ENCODE assay signal across 24 cellular contexts in the genomic region with DNA sequence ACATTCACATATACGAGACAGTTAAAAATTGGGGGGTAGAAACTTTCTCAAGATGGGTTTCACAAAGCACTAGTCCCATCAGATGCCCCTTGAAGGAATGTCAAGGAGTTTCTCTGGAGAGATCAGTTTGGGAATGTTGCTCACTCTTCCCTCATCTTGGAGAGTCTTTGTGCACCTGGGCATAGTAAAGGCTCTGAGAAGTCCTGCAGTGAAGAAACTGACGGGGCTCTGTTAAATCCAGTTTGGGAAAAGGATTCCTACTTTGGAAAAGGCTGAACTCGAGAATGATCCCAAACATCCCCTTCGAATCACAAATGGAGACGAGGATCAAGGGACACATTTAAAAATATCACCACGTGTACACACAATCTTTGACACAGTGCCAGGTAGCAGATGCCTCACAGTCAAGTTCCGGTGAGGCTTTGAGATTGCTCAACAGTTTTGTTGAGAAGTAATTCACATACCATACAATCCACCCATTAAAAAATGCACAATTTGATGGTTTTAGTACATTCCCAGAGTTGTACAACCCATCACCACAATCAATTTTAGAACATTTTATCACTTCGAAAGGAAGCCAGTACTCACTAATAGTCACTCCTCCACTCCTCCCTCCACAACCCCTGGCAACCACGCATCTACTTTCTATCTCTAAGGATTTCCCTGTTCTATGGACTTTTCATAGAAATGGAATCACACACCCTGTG.
DNase-seq lines count a peak whose midpoint lies in the region; ATAC-seq, FAIRE-seq and TF ChIP-seq lines count a peak whose summit lies in the region.
"Had no signal": no experiment of that assay in that cellular context is flagged by ENCODE, and none has a peak within 500 bp of the region (broad histone marks: within the 10 kb centered on the region; RNA-seq: fewer than 3 reads in every experiment).

No MANE protein-coding gene starts in this region.

- 67% methylated on average over 9 of the region's 9 CpGs for WGBS in A549 (ENCODE audit: missing lambda C conversion rate)

- POLR2A ChIA-PET in A549 (lab: Yijun Ruan, JAX), result no interaction called here

- no peak for FAIRE-seq in A549 (lab: Jason Lieb, UNC)
- FAIRE-seq in kidney (lab: Jason Lieb, UNC), result no peak
- FAIRE-seq: endothelial cell of umbilical vein, GM12891, H1 had no signal

- no peaks in the 10 kb centered on the region for H3K9me3 ChIP-seq in A549
- H3K9me3 ChIP-seq in SJSA1 (replicated peaks), result no peaks in the 10 kb centered on the region
- H3K9me3 ChIP-seq in kidney (ENCODE audit: control insufficient read depth in 1 of 2, low read length in 2 of 2), result no peaks in the 10 kb centered on the region
- H3K9me3 ChIP-seq: colonic mucosa had no signal

- CTCF ChIA-PET in A549 (lab: Yijun Ruan, JAX), result interaction anchor here (1.2 kb wide), 1 partner anchor 89 kb away, joined by 3 read pairs; no protein-coding TSS in a partner anchor

- no peak for DNase-seq in A549 (ENCODE audit: low read depth in 1 of 2, low spot score in 1 of 2)
- peak; percentile 60 for DNase-seq in H4 (ENCODE audit: low spot score)
- peak in 1 of 2 experiments; percentile 52 for DNase-seq in SJSA1 (ENCODE audit: low read depth in 1 of 2, low spot score in 2 of 2)
- peak; percentile 91 for DNase-seq in fibroblast of villous mesenchyme (ENCODE audit: low read depth)
- no peak for DNase-seq in kidney
- DNase-seq in NK-92 treated with Interleukin-12 subunit alpha and Interleukin-12 subunit beta, amount 100 ng/mL, for 24 hours (lab: John Stamatoyannopoulos, UW), result no peak
- no peak for DNase-seq in SIG-M5 treated with dmso at 0.1 percent for 504 hours (lab: John Stamatoyannopoulos, UW; ENCODE audit: unreplicated experiment)
- DNase-seq in NCI-H524 treated with DMSO at 0.1 percent for 48 hours (lab: John Stamatoyannopoulos, UW), result no peak
- DNase-seq: activated CD4-positive, alpha-beta memory T cell treated with anti-CD3 and anti-CD28 coated beads, Interleukin-2, amount 10 ng/mL, durations not matched to agents 7 days and 5 days; activated T-cell treated with anti-CD3 and anti-CD28 coated beads, Interleukin-2, amount 50 U/mL, for 4 hours; amygdala; colonic mucosa; head of caudate nucleus; kidney glomerular epithelial cell; midbrain; NCI-H187 treated with DMSO at 0.1 percent for 48 hours; NCI-H526; OCI-M1 had no signal

- H3K36me3 ChIP-seq in SJSA1 (no peaks in the 10 kb centered on the region), kidney (ENCODE audit: control insufficient read depth in 1 of 2, insufficient read depth in 2 of 2, low read length in 2 of 2) (no peaks in the 10 kb centered on the region)
- H3K36me3 ChIP-seq: colonic mucosa, neural progenitor cell had no signal

- H3K4me3 ChIP-seq in A549, result no peak overlapping the region
- no peak overlapping the region for H3K4me3 ChIP-seq in SJSA1
- no peak overlapping the region for H3K4me3 ChIP-seq in fibroblast of villous mesenchyme (ENCODE audit: low read depth, low read length)
- H3K4me3 ChIP-seq in kidney (ENCODE audit: low read length in 2 of 2), result no peak overlapping the region
- H3K4me3 ChIP-seq: colonic mucosa, neural progenitor cell had no signal

- H3K27me3 ChIP-seq in SJSA1 (replicated peaks), result no peaks in the 10 kb centered on the region
- H3K27me3 ChIP-seq: colonic mucosa had no signal

- no peak for TF ChIP-seq RAD21 in A549 (conservative IDR thresholded peaks at IDR 0.05 in 1 of 2, IDR thresholded peaks at IDR 0.05 in 1 of 2)

- no peak for ATAC-seq in A549
- ATAC-seq: activated T-cell treated with anti-CD3 and anti-CD28 coated beads, Interleukin-2, amount 50 U/mL, for 4 hours had no signal

- intact Hi-C loops in kidney (cut with DNase I), result no loop called here

- H3K9ac ChIP-seq in kidney (ENCODE audit: low read length in 2 of 2), result no peak overlapping the region
- H3K9ac ChIP-seq: KMS-11, neural progenitor cell had no signal

- H3K27ac ChIP-seq in A549 (peak overlapping the region; percentile 52 to 70; a peak in 5 of 6 replicates), SJSA1 (peak overlapping the region; percentile 69), kidney (ENCODE audit: low read depth in 2 of 2, low read length in 2 of 2) (no peak overlapping the region)
- H3K27ac ChIP-seq: HL-60, KMS-11, neural progenitor cell had no signal

- no peak for TF ChIP-seq POLR2A in A549 (IDR thresholded peaks at IDR 0.05; ENCODE audit: low read length)

- no peak for TF ChIP-seq EP300 in A549 (IDR thresholded peaks at IDR 0.05)

- H3K4me2 ChIP-seq in A549, result peak overlapping the region; percentile 20; the same call in 1 of the 3 replicates
- H3K4me2 ChIP-seq: KMS-11, neural progenitor cell had no signal

- TF ChIP-seq CTCF in A549 (IDR thresholded peaks at IDR 0.05), result no peak
- TF ChIP-seq CTCF in fibroblast of villous mesenchyme (IDR thresholded peaks at IDR 0.05; ENCODE audit: insufficient read depth, low read depth, low read length), result no peak
- TF ChIP-seq CTCF in kidney (IDR thresholded peaks at IDR 0.05; ENCODE audit: borderline replicate concordance, extremely low read depth, insufficient read depth), result no peak

- H3K4me1 ChIP-seq in A549 (peaks cover 11% of the 10 kb centered on the region; the same call in 2 of the 3 replicates), SJSA1 (replicated peaks) (peaks cover 35% of the 10 kb centered on the region), kidney (ENCODE audit: control insufficient read depth in 1 of 2, insufficient read depth in 1 of 2, low read depth in 1 of 2, low read length in 2 of 2) (peaks cover 0 to 2% of the 10 kb centered on the region in 2 donors)
- H3K4me1 ChIP-seq: colonic mucosa, neural progenitor cell had no signal

TF ChIP-seq in A549, 52 proteins besides CTCF, POLR2A, EP300 and RAD21:
- TF ChIP-seq SREBF2 (IDR thresholded peaks at IDR 0.05) (no peak), CBX8 (IDR thresholded peaks at IDR 0.05) (no peak), GATA3 (IDR thresholded peaks at IDR 0.05; ENCODE audit: borderline replicate concordance) (no peak), CEBPB (IDR thresholded peaks at IDR 0.05) (no peak), ESRRA (IDR thresholded peaks at IDR 0.05; ENCODE audit: borderline replicate concordance, low read length) (no peak), BHLHE40 (IDR thresholded peaks at IDR 0.05; ENCODE audit: low read depth, low read length) (no peak), JUNB (IDR thresholded peaks at IDR 0.05) (no peak), EHF (CRISPR knock-in tag; IDR thresholded peaks at IDR 0.05) (no peak)
- TF ChIP-seq, protein P1, sequence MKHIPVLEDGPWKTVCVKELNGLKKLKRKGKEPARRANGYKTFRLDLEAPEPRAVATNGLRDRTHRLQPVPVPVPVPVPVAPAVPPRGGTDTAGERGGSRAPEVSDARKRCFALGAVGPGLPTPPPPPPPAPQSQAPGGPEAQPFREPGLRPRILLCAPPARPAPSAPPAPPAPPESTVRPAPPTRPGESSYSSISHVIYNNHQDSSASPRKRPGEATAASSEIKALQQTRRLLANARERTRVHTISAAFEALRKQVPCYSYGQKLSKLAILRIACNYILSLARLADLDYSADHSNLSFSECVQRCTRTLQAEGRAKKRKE (CRISPR knock-in tag; IDR thresholded peaks at IDR 0.05; ENCODE audit: low read depth), result no peak

Comparison
In these comparisons a context has a peak if more than half of its experiments do, and no peak if none do; other contexts are left out.
1. DNase-seq: peak in H4 (single experiment) and fibroblast of villous mesenchyme (single experiment); none in A549 (0 of 2), kidney (single experiment), NK-92 treated with Interleukin-12 subunit alpha and Interleukin-12 subunit beta, amount 100 ng/mL, for 24 hours (single experiment), SIG-M5 treated with dmso at 0.1 percent for 504 hours (single experiment) and NCI-H524 treated with DMSO at 0.1 percent for 48 hours (single experiment).
2. H3K27ac ChIP-seq: peak in A549 (2 of 2) and SJSA1 (single experiment); none in kidney (0 of 2).